ENCODE assay signal across 1 cellular context in the genomic region with DNA sequence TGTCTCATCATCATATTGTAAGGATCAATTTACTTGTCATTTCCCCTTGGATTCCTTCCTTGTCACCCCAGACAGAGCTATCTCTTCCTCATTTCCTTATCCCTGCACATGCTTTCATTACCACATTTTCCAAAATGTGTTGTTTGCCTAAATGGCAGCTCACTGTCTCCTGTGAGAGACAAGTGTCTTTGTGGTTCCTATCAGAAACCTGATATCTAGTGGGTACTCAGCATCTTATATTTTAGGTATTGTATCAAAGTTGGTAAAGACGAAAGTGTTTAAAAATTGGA.
TF ChIP-seq lines count a peak whose summit lies in the region.

No MANE protein-coding gene starts in this region.

TF ChIP-seq in IMR-90, 13 proteins besides CTCF, POLR2A, EP300 and RAD21 (continued from another document):
- no peak for TF ChIP-seq MXI1 (IDR thresholded peaks at IDR 0.05; ENCODE audit: borderline replicate concordance, low read depth, low read length)
- no peak for TF ChIP-seq BHLHE40 (IDR thresholded peaks at IDR 0.05; ENCODE audit: low read depth, low read length)
- TF ChIP-seq FOS (IDR thresholded peaks at IDR 0.05; ENCODE audit: low read depth, low read length) = no peak
- no peak for TF ChIP-seq RFX5 (IDR thresholded peaks at IDR 0.05; ENCODE audit: low read depth, low read length)
TF ChIP-seq in IMR-90: peak in this region for 0.
